1 cellular context compared by ENCODE assay signal in the genomic region with DNA sequence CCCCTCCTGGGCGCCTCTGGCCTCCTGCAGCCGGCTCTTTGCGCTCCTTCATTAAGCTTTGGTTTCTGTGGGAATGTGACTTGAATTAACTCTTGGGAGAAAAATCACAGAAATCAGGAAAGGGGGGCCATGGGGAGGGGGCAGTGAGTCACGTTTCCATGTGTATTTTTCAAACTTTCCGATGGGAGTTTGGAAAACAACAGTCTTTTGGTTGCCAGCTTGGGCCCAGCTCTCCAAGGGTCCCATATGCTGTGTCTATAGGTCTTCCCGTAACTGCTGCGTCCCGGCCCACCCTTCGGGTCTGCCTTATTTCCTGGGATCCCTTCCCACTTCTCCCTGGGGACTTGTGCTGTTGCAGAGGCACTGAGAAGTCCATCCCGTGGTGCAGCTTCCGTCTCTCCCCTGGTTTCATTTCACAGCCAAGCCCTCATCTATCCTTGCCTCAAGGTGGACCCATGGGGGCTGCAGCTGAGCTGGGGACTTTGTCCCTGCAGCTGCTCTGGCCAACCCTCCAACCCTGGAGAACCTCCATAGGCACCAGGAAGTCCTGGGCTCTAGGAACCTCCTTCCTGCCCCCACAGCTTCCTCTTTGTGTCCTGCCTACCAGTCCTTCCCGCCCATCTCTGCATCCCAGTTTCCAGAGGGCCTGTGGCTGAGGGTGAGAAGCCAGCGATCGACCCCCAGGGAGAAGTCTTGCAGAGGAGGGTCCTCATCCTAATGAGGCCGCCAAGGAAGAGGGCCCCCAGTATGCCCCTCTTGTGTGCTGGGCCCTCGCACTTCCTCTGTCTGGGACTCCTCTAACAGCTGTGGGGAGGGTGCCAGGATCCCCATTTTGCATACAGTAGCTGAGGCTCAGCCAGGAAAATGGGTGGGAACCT.
A peak's percentile ranks its signal among the peaks of the same experiment; 100 is the strongest.
TF ChIP-seq lines count a peak whose summit lies in the region.

No MANE protein-coding gene starts in this region.

TF ChIP-seq in IMR-90, 13 proteins besides CTCF, POLR2A, EP300 and RAD21:
- 0 out of 2 replicates have a peak, but pooled peaks have one; percentile 34 for TF ChIP-seq MAZ (IDR thresholded peaks at IDR 0.05; ENCODE audit: borderline replicate concordance, low read depth, low read length)
- no peak for TF ChIP-seq ELK1 (IDR thresholded peaks at IDR 0.05; ENCODE audit: borderline replicate concordance, low read depth, low read length)
- TF ChIP-seq NFE2L2 (IDR thresholded peaks at IDR 0.05; ENCODE audit: low read depth, low read length) = no peak
- peak; percentile 59 for TF ChIP-seq BHLHE40 (IDR thresholded peaks at IDR 0.05; ENCODE audit: low read depth, low read length)
